ENCODE assay signal across 16 cellular contexts in genomic region chr15:76366714-76367113, GRCh38. TPM values are rescaled to one million over a fixed set of nuclear protein-coding genes. Genes with fewer than 3 reads are reported as not detected.
DNase-seq lines count a peak whose midpoint lies in the region; ATAC-seq and TF ChIP-seq lines count a peak whose summit lies in the region.
"Had no signal": no experiment of that assay in that cellular context is flagged by ENCODE, and none has a peak within 500 bp of the region (broad histone marks: within the 10 kb centered on the region; RNA-seq: fewer than 3 reads in every experiment).

No MANE protein-coding gene starts in this region.

- no peak overlapping the region for H3K4me2 ChIP-seq in SK-N-SH
- H3K4me2 ChIP-seq: BLaER1, PC-9 had no signal

- H3K4me1 ChIP-seq in CD8-positive, alpha-beta T cell (ENCODE audit: insufficient read depth, low read length), result no peaks in the 10 kb centered on the region
- H3K4me1 ChIP-seq in SK-N-SH (ENCODE audit: control insufficient read depth in 1 of 2, insufficient read depth in 2 of 2, low read depth in 1 of 2, low read length in 1 of 2), result no peaks in the 10 kb centered on the region
- H3K4me1 ChIP-seq: BLaER1 had no signal

- no peaks in the 10 kb centered on the region for H3K79me2 ChIP-seq in SK-N-SH (ENCODE audit: insufficient read depth)

- peak overlapping the region; percentile 33 for H3K27ac Mint-ChIP-seq in nephron progenitor cell
- H3K27ac Mint-ChIP-seq in CD8-positive, alpha-beta T cell, result no peak overlapping the region

- no peak overlapping the region for H2AFZ ChIP-seq in SK-N-SH (ENCODE audit: low read depth)
- H2AFZ ChIP-seq: PC-9 had no signal

- ATAC-seq in CD8-positive, alpha-beta T cell, result no peak

- H3K9me3 ChIP-seq in CD8-positive, alpha-beta T cell (ENCODE audit: low read length), result no peaks in the 10 kb centered on the region
- no peaks in the 10 kb centered on the region for H3K9me3 ChIP-seq in SK-N-SH
- H3K9me3 ChIP-seq: BLaER1 had no signal

- no peak for TF ChIP-seq RAD21 in SK-N-SH (IDR thresholded peaks at IDR 0.05; ENCODE audit: low read length)

- no peaks in the 10 kb centered on the region for H3K9me2 ChIP-seq in SK-N-SH

- no peaks in the 10 kb centered on the region for H4K20me1 ChIP-seq in SK-N-SH (ENCODE audit: insufficient read depth)
- H4K20me1 ChIP-seq: BLaER1 had no signal

- no peak overlapping the region for H3K9ac ChIP-seq in SK-N-SH
- H3K9ac ChIP-seq: BLaER1 had no signal

- H3F3A ChIP-seq in SK-N-SH (replicated peaks; ENCODE audit: insufficient read depth), result no peaks in the 10 kb centered on the region

- H3K27me3 Mint-ChIP-seq in nephron progenitor cell (ENCODE audit: low read depth, poor library complexity), result no peaks in the 10 kb centered on the region
- H3K27me3 Mint-ChIP-seq in CD8-positive, alpha-beta T cell (ENCODE audit: low read depth), result no peaks in the 10 kb centered on the region

- no peaks in the 10 kb centered on the region for H3K4me1 Mint-ChIP-seq in nephron progenitor cell
- H3K4me1 Mint-ChIP-seq in CD8-positive, alpha-beta T cell (ENCODE audit: low read depth), result no peaks in the 10 kb centered on the region

- no peaks in the 10 kb centered on the region for H3K9me3 Mint-ChIP-seq in nephron progenitor cell
- no peaks in the 10 kb centered on the region for H3K9me3 Mint-ChIP-seq in CD8-positive, alpha-beta T cell

- TF ChIP-seq EP300 in SK-N-SH (IDR thresholded peaks at IDR 0.05; ENCODE audit: borderline replicate concordance in 1 of 2, low read depth in 1 of 2, low read length in 1 of 2), result no peak

- no peaks in the 10 kb centered on the region for H3K36me3 ChIP-seq in CD8-positive, alpha-beta T cell (ENCODE audit: insufficient read depth, low read length)
- H3K36me3 ChIP-seq in SK-N-SH (replicated peaks in 1 of 2; ENCODE audit: control insufficient read depth in 1 of 2, insufficient read depth in 2 of 2, low read length in 1 of 2), result peaks cover 0 to 3% of the 10 kb centered on the region in 2 experiments
- H3K36me3 ChIP-seq: BLaER1 had no signal

- intact Hi-C loops in CD8-positive, alpha-beta T cell (cut with DNase I, micrococcal nuclease), result no loop called here

- POLR2A ChIA-PET in CD8-positive, alpha-beta T cell (lab: Charles Lee), result no interaction called here
- POLR2A ChIA-PET in SK-N-SH (lab: Yijun Ruan, JAX), result no interaction called here

- peaks cover under 1% of the 10 kb centered on the region for H3K36me3 Mint-ChIP-seq in nephron progenitor cell (ENCODE audit: low read depth)
- H3K36me3 Mint-ChIP-seq in CD8-positive, alpha-beta T cell, result peaks cover 14% of the 10 kb centered on the region

- TF ChIP-seq CTCF in VCaP (conservative IDR thresholded peaks at IDR 0.05) (no peak), nephron progenitor cell (IDR thresholded peaks at IDR 0.05) (no peak), SK-N-SH (IDR thresholded peaks at IDR 0.05) (no peak)
- TF ChIP-seq CTCF in CD8-positive, alpha-beta T cell (IDR thresholded peaks at IDR 0.05), result no peak

- H3K4me3 ChIP-seq in CD8-positive, alpha-beta T cell (ENCODE audit: low read depth, low read length), result no peak overlapping the region
- H3K4me3 ChIP-seq in SK-N-SH (ENCODE audit: low read depth in 2 of 2, low read length in 1 of 2), result no peak overlapping the region
- H3K4me3 ChIP-seq: BLaER1, PC-9, SK-N-MC had no signal

- whole genome bisulfite sequencing in SK-N-SH (ENCODE audit: low lambda C conversion rate), result 67% methylated on average over 1 of the region's 1 CpG

- H3K4me3 Mint-ChIP-seq in nephron progenitor cell, result no peak overlapping the region
- H3K4me3 Mint-ChIP-seq in CD8-positive, alpha-beta T cell, result no peak overlapping the region

- H3K27me3 ChIP-seq in CD8-positive, alpha-beta T cell (ENCODE audit: insufficient read depth, low read length), result no peaks in the 10 kb centered on the region
- H3K27me3 ChIP-seq in SK-N-SH (ENCODE audit: insufficient read depth), result no peaks in the 10 kb centered on the region
- H3K27me3 ChIP-seq: BLaER1 had no signal

- CTCF ChIA-PET in CD8-positive, alpha-beta T cell (lab: Charles Lee), result no interaction called here
- CTCF ChIA-PET in SK-N-SH (lab: Yijun Ruan, JAX), result no interaction called here

- H3K27ac ChIP-seq in VCaP, result peak overlapping the region; percentile 32
- no peak overlapping the region for H3K27ac ChIP-seq in CD8-positive, alpha-beta T cell (ENCODE audit: low read depth, low read length)
- H3K27ac ChIP-seq in SK-N-SH (ENCODE audit: low read depth in 2 of 2, low read length in 1 of 2), result no peak overlapping the region
- H3K27ac ChIP-seq: BLaER1, PC-9, SK-N-MC had no signal

- peak; percentile 64 for DNase-seq in DMS79 treated with DMSO at 0.1 percent for 48 hours (lab: John Stamatoyannopoulos, UW)
- DNase-seq in DMS79 (lab: John Stamatoyannopoulos, UW), result no peak
- peak; percentile 25 for DNase-seq in NCI-H2029 (lab: John Stamatoyannopoulos, UW)
- no peak for DNase-seq in nephron progenitor cell
- DNase-seq in CD8-positive, alpha-beta T cell, result no peak
- no peak for DNase-seq in activated effector memory CD4-positive, alpha-beta T cell treated with Interleukin-2 at 50 U/mL for 16 hours
- DNase-seq in SK-N-SH, result no peak
- DNase-seq: 8988T, HCEC 1CT, KBM-7, NCI-H1092, NCI-H2081, PC-9 had no signal

TF ChIP-seq in SK-N-SH, 30 proteins besides CTCF, POLR2A, EP300 and RAD21:
- TF ChIP-seq JUND (IDR thresholded peaks at IDR 0.05) (no peak), NRF1 (IDR thresholded peaks at IDR 0.05; ENCODE audit: low read depth, low read length) (no peak), MAX (IDR thresholded peaks at IDR 0.05; ENCODE audit: low read depth) (no peak), ZBTB33 (IDR thresholded peaks at IDR 0.05; ENCODE audit: borderline replicate concordance, low read depth) (no peak), ELF1 (IDR thresholded peaks at IDR 0.05) (no peak), RCOR1 (IDR thresholded peaks at IDR 0.05; ENCODE audit: low read length) (no peak), FOXM1 (IDR thresholded peaks at IDR 0.05; ENCODE audit: low read depth) (no peak), TCF12 (IDR thresholded peaks at IDR 0.05) (no peak), POLR2AphosphoS5 (IDR thresholded peaks at IDR 0.05; ENCODE audit: low read depth, low read length) (no peak), MEF2A (IDR thresholded peaks at IDR 0.05; ENCODE audit: borderline replicate concordance, low read depth) (no peak), SIN3A (IDR thresholded peaks at IDR 0.05; ENCODE audit: borderline replicate concordance, low read depth, low read length) (no peak), GATA2 (CRISPR knock-in tag; IDR thresholded peaks at IDR 0.05) (no peak), FOXJ3 (CRISPR knock-in tag; IDR thresholded peaks at IDR 0.05) (no peak), RXRA (IDR thresholded peaks at IDR 0.05; ENCODE audit: borderline replicate concordance, low read depth) (no peak), YY1 (IDR thresholded peaks at IDR 0.05; ENCODE audit: low read depth) (no peak), SMC3 (IDR thresholded peaks at IDR 0.05; ENCODE audit: low read depth, low read length) (no peak), EZH2phosphoT487 (IDR thresholded peaks at IDR 0.05; ENCODE audit: borderline replicate concordance, low read depth) (no peak), TAF1 (IDR thresholded peaks at IDR 0.05; ENCODE audit: borderline replicate concordance, low read depth, low read length) (no peak)
- TF ChIP-seq, protein P1, sequence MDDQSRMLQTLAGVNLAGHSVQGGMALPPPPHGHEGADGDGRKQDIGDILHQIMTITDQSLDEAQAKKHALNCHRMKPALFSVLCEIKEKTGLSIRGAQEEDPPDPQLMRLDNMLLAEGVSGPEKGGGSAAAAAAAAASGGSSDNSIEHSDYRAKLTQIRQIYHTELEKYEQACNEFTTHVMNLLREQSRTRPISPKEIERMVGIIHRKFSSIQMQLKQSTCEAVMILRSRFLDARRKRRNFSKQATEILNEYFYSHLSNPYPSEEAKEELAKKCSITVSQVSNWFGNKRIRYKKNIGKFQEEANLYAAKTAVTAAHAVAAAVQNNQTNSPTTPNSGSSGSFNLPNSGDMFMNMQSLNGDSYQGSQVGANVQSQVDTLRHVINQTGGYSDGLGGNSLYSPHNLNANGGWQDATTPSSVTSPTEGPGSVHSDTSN (IDR thresholded peaks at IDR 0.05), result no peak

RNA-seq across cellular contexts. Expression of gene ISL2, which starts 30.1 kb away (rescaled TPM):
- not detected for total RNA-seq in CD8-positive, alpha-beta T cell
- 3.5 and 6.0 TPM in 2 replicates for polyA plus RNA-seq in SK-N-SH (2012; rRNA removed)
- polyA plus RNA-seq in SK-N-SH (2012; cell fraction: cytosol; rRNA removed), result 2.2 and 3.2 TPM in 2 replicates
- 23.1 and 25.6 TPM in 2 replicates for polyA plus RNA-seq in SK-N-SH (2012; cell fraction: nucleus; rRNA removed)

RNA-seq across cellular contexts. Expression of gene ETFA, which starts 55.4 kb away (rescaled TPM):
- 10 to 100 TPM; 18.0 to 18.1 TPM for total RNA-seq in CD8-positive, alpha-beta T cell
- 122 and 164 TPM in 2 replicates for polyA plus RNA-seq in SK-N-SH (2012; rRNA removed)
- polyA plus RNA-seq in SK-N-SH (2012; cell fraction: cytosol; rRNA removed), result 172 and 191 TPM in 2 replicates
- 45.2 and 94.3 TPM in 2 replicates for polyA plus RNA-seq in SK-N-SH (2012; cell fraction: nucleus; rRNA removed)

Comparison
In these comparisons a context has a peak if more than half of its experiments do, and no peak if none do; other contexts are left out.
1. DNase-seq: peak in DMS79 treated with DMSO at 0.1 percent for 48 hours (single experiment) and NCI-H2029 (single experiment); none in DMS79 (single experiment), nephron progenitor cell (single experiment), CD8-positive, alpha-beta T cell (0 of 7), activated effector memory CD4-positive, alpha-beta T cell treated with Interleukin-2 at 50 U/mL for 16 hours (single experiment) and SK-N-SH (single experiment).